11 cellular contexts compared by ENCODE assay signal in the genomic region with DNA sequence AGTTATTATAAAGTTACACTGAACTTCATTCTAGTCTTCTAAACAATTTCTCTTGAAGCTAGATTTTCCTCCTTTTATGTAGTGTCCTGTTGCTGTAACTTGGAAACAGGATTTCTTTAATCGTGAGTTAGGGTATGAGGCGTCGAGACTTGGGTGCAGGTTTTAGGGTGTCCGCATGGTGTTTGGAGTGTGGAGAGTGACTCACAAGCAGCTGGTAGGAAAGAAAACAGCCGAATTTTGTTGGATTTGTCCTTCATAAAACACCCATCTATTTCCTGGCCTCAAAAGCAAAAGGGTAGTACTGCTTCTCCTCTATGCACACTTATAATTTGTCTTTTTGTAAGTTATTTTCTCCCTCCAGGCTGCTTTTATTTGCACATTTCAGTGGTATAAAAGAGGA. TPM values are rescaled to one million over a fixed set of nuclear protein-coding genes. Genes with fewer than 3 reads are reported as not detected.
DNase-seq lines count a peak whose midpoint lies in the region; ATAC-seq and TF ChIP-seq lines count a peak whose summit lies in the region.
"Had no signal": no experiment of that assay in that cellular context is flagged by ENCODE, and none has a peak within 500 bp of the region (broad histone marks: within the 10 kb centered on the region; RNA-seq: fewer than 3 reads in every experiment).

No MANE protein-coding gene starts in this region.

- no peak overlapping the region for H3K27ac ChIP-seq in HUES48 (ENCODE audit: low read depth, low read length)
- no peak overlapping the region for H3K27ac ChIP-seq in lower lobe of right lung
- no peak overlapping the region for H3K27ac ChIP-seq in tibial nerve
- H3K27ac ChIP-seq: colonic mucosa had no signal

- H3K9me3 ChIP-seq in HUES48 (ENCODE audit: control insufficient read depth, insufficient read depth, low read length) = no peaks in the 10 kb centered on the region
- no peaks in the 10 kb centered on the region for H3K9me3 ChIP-seq in lower lobe of right lung
- H3K9me3 ChIP-seq in tibial nerve = no peaks in the 10 kb centered on the region
- H3K9me3 ChIP-seq: colonic mucosa had no signal

- H3K9ac ChIP-seq in HUES48 (ENCODE audit: low read depth, low read length) = no peak overlapping the region

- H3K27me3 Mint-ChIP-seq in activated CD4-positive, alpha-beta memory T cell treated with anti-CD3 and anti-CD28 coated beads for 36 hours = peaks cover 12% of the 10 kb centered on the region

- peak overlapping the region; percentile 13 for H3K27ac Mint-ChIP-seq in activated CD4-positive, alpha-beta memory T cell treated with anti-CD3 and anti-CD28 coated beads for 36 hours

- ATAC-seq in lower lobe of right lung = no peak
- no peak for ATAC-seq in HG02981 (IDR thresholded peaks at IDR 0.05; ENCODE audit: unreplicated experiment)

- DNase-seq in AG10803 (ENCODE audit: low read depth) (no peak), lower lobe of right lung (no peak), kidney tubule cell (ENCODE audit: low spot score) (no peak), DMS53 (lab: John Stamatoyannopoulos, UW) (no peak), tibial nerve (ENCODE audit: low spot score in 2 of 2) (no peak)
- no peak for DNase-seq in activated CD4-positive, alpha-beta memory T cell treated with anti-CD3 and anti-CD28 coated beads for 36 hours
- DNase-seq: colonic mucosa, NCI-H1694 treated with DMSO at 0.1 percent for 48 hours, occipital lobe had no signal

- TF ChIP-seq CTCF in AG10803 (conservative IDR thresholded peaks at IDR 0.05; ENCODE audit: low read length) (no peak), lower lobe of right lung (IDR thresholded peaks at IDR 0.05) (no peak), tibial nerve (IDR thresholded peaks at IDR 0.05) (no peak)

- peaks cover 2% of the 10 kb centered on the region for H3K36me3 Mint-ChIP-seq in activated CD4-positive, alpha-beta memory T cell treated with anti-CD3 and anti-CD28 coated beads for 36 hours

- 79 to 84% methylated on average over 5 of the region's 5 CpGs for WGBS in tibial nerve, 2 donors

- POLR2A ChIA-PET in activated CD4-positive, alpha-beta memory T cell treated with anti-CD3 and anti-CD28 coated beads for 36 hours (lab: Charles Lee) = interaction anchor here (1.0 kb wide), 1 partner anchor 14 kb away, joined by 3 read pairs; no protein-coding TSS in a partner anchor

- peaks cover 30% of the 10 kb centered on the region for H3K4me1 Mint-ChIP-seq in activated CD4-positive, alpha-beta memory T cell treated with anti-CD3 and anti-CD28 coated beads for 36 hours (ENCODE audit: low read depth)

- H3K4me1 ChIP-seq in HUES48 (ENCODE audit: control insufficient read depth, insufficient read depth, low read length) (peaks cover 6% of the 10 kb centered on the region; the same call in 1 of the 2 replicates), lower lobe of right lung (peaks cover 26% of the 10 kb centered on the region), tibial nerve (peaks cover 0 to 53% (median 13%) of the 10 kb centered on the region in 4 donors)

- H3K4me3 ChIP-seq in AG10803 (ENCODE audit: low read length) = peak overlapping the region; percentile 97
- peak overlapping the region; percentile 99 for H3K4me3 ChIP-seq in HUES48 (ENCODE audit: low read depth, low read length)
- H3K4me3 ChIP-seq in lower lobe of right lung = peak overlapping the region; percentile 97
- H3K4me3 ChIP-seq in tibial nerve = no peak overlapping the region

- CTCF ChIA-PET in activated CD4-positive, alpha-beta memory T cell treated with anti-CD3 and anti-CD28 coated beads for 36 hours (lab: Charles Lee) = interaction anchor here (0.6 to 2.4 kb wide), 6 partner anchors 28 to 556 kb away, joined by 3 to 7 read pairs (median 3); no protein-coding TSS in a partner anchor

- no peak for TF ChIP-seq EP300 in tibial nerve (IDR thresholded peaks at IDR 0.05)

- H3K36me3 ChIP-seq in HUES48 (ENCODE audit: control insufficient read depth, insufficient read depth, low read length) (no peaks in the 10 kb centered on the region), lower lobe of right lung (no peaks in the 10 kb centered on the region), tibial nerve (no peaks in the 10 kb centered on the region)
- H3K36me3 ChIP-seq: colonic mucosa had no signal

- intact Hi-C loops in activated CD4-positive, alpha-beta memory T cell treated with anti-CD3 and anti-CD28 coated beads for 36 hours (cut with micrococcal nuclease) = no loop called here
- intact Hi-C loops in lower lobe of right lung (cut with DNase I) = no loop called here

- H3K27me3 ChIP-seq in HUES48 (ENCODE audit: control insufficient read depth, insufficient read depth, low read length) (peaks cover 7% of the 10 kb centered on the region), lower lobe of right lung (ENCODE audit: low read depth) (peaks cover 15% of the 10 kb centered on the region), tibial nerve (no peaks in the 10 kb centered on the region)
- H3K27me3 ChIP-seq: colonic mucosa had no signal

- no peak for TF ChIP-seq POLR2A in tibial nerve (IDR thresholded peaks at IDR 0.05)

- no peaks in the 10 kb centered on the region for H3K9me3 Mint-ChIP-seq in activated CD4-positive, alpha-beta memory T cell treated with anti-CD3 and anti-CD28 coated beads for 36 hours

- peak overlapping the region; percentile 96 for H3K4me3 Mint-ChIP-seq in activated CD4-positive, alpha-beta memory T cell treated with anti-CD3 and anti-CD28 coated beads for 36 hours

RNA-seq across cellular contexts. Expression of a gene that starts 1.6 kb away (rescaled TPM):
- total RNA-seq in activated CD4-positive, alpha-beta memory T cell treated with anti-CD3 and anti-CD28 coated beads for 36 hours = 10 to 100 TPM; 41.5 to 47.9 TPM
- total RNA-seq in lower lobe of right lung (34.0 TPM), tibial nerve (10 to 100 TPM; 34.7 to 56.4 (median 40.1) TPM)

Comparison
In these comparisons a context has a peak if more than half of its experiments do, and no peak if none do; other contexts are left out.
1. H3K4me3 ChIP-seq: peak in AG10803 (single experiment), HUES48 (single experiment) and lower lobe of right lung (single experiment); none in tibial nerve (0 of 4).